ENCODE assay signal across 20 cellular contexts in the genomic region with DNA sequence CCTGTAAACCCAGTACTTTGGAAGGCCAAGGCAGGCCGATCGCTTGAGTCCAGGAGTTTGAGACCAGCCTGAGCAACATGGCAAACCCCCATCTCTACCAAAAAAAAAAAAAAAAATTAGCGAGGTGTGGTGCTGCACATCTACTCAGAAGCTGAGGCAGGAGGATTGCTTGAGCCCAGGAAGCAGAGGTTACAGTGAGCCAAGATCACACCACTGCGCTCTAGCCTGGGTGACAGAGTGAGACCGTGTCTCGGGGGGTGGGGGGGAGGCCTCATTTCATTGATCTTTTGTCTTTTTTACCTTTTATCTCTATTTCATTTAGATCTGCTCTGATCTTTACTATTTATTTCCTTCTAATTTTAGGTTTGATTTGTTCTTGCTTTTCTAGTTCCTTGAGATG.
"Had no signal": no experiment of that assay in that cellular context is flagged by ENCODE, and none has a peak within 500 bp of the region (broad histone marks: within the 10 kb centered on the region; RNA-seq: fewer than 3 reads in every experiment).

No MANE protein-coding gene starts in this region.

- H3K27me3 ChIP-seq: colonic mucosa, esophagus muscularis mucosa, gastroesophageal sphincter, heart right ventricle, left lung had no signal

- DNase-seq: colonic mucosa; cortex of kidney; effector CD8-positive, alpha-beta T cell; effector memory CD8-positive, alpha-beta T cell; foreskin keratinocyte; glutamatergic neuron; head of caudate nucleus; heart right ventricle; hippocampal formation; left cardiac atrium; left lung; left ventricle myocardium superior; lower lobe of right lung; mesenchymal stem cell; mucosa of descending colon; naive B cell had no signal

- H3K4me1 ChIP-seq: colonic mucosa, esophagus muscularis mucosa, foreskin keratinocyte, gastroesophageal sphincter, left lung, lower lobe of right lung had no signal

- H3K4me3 Mint-ChIP-seq: dendritic cell treated with granulocyte-macrophage colony-stimulating factor and Interleukin-4, amounts not matched to agents 40 ng/mL and 50 ng/mL, for 4 days; effector memory CD8-positive, alpha-beta T cell; mesothelial cell of epicardium had no signal

- H3K27me3 Mint-ChIP-seq: dendritic cell treated with granulocyte-macrophage colony-stimulating factor and Interleukin-4, amounts not matched to agents 40 ng/mL and 50 ng/mL, for 4 days had no signal

- H3K4me3 ChIP-seq: colonic mucosa, esophagus muscularis mucosa, gastroesophageal sphincter, heart right ventricle, left lung, lower lobe of right lung, mucosa of descending colon had no signal

- ATAC-seq: effector memory CD8-positive, alpha-beta T cell; foreskin keratinocyte; gastroesophageal sphincter; heart right ventricle; left cardiac atrium; left lung; left ventricle myocardium superior; lower lobe of right lung; mucosa of descending colon had no signal

- H3K27ac Mint-ChIP-seq: dendritic cell treated with granulocyte-macrophage colony-stimulating factor and Interleukin-4, amounts not matched to agents 40 ng/mL and 50 ng/mL, for 4 days; effector memory CD8-positive, alpha-beta T cell had no signal

- H3K36me3 ChIP-seq: colonic mucosa, esophagus muscularis mucosa, gastroesophageal sphincter, left lung, lower lobe of right lung had no signal
